Comparison of ENCODE assay signal across 1 cellular context in the genomic region with DNA sequence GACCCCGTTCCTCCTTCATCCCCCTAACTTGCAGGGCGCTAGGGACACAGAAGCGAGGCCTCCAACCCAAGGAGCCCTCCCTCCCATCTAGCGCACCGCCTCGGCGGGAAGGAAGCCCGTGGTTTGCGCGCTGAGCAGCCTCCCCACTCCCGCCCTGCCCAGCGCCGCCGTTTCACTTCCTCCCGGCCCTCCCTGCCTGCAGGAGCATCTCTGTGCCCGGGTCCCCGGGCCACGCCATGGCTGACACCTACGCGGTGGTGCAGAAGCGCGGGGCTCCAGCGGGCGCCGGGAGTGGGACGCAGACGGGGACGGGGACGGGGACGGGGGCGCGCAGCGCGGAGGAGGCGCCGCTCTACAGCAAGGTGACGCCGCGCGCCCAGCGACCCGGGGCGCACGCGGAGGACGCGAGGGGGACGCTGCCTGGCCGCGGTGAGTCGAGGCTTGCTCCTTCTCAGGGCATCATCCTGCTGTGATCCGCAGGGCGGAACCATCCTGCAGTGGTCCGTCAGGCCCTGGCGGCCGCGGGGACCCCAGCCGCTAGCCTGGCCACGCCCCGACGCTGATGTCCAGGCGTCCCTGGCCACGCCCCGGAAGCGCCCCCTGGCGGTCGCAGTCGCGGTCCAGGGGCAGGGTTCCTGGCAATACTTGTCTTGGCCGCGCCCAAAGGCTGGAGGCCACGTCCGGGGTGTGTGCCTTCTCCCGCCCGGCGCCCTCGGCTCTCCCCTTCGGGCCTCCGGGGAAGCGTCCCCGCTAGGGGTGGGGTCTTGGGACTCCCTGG.
A peak's percentile ranks its signal among the peaks of the same experiment; 100 is the strongest.
TF ChIP-seq lines count a peak whose summit lies in the region.

No MANE protein-coding gene starts in this region.

TF ChIP-seq in K562, 482 proteins besides CTCF, POLR2A, EP300 and RAD21 (continued from another document and continues in another):
- TF ChIP-seq, protein P1, sequence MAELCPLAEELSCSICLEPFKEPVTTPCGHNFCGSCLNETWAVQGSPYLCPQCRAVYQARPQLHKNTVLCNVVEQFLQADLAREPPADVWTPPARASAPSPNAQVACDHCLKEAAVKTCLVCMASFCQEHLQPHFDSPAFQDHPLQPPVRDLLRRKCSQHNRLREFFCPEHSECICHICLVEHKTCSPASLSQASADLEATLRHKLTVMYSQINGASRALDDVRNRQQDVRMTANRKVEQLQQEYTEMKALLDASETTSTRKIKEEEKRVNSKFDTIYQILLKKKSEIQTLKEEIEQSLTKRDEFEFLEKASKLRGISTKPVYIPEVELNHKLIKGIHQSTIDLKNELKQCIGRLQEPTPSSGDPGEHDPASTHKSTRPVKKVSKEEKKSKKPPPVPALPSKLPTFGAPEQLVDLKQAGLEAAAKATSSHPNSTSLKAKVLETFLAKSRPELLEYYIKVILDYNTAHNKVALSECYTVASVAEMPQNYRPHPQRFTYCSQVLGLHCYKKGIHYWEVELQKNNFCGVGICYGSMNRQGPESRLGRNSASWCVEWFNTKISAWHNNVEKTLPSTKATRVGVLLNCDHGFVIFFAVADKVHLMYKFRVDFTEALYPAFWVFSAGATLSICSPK (IDR thresholded peaks at IDR 0.05; ENCODE audit: borderline replicate concordance): no peak
- peak; percentile 62 for TF ChIP-seq NFIC (IDR thresholded peaks at IDR 0.05)
- TF ChIP-seq, protein P2, sequence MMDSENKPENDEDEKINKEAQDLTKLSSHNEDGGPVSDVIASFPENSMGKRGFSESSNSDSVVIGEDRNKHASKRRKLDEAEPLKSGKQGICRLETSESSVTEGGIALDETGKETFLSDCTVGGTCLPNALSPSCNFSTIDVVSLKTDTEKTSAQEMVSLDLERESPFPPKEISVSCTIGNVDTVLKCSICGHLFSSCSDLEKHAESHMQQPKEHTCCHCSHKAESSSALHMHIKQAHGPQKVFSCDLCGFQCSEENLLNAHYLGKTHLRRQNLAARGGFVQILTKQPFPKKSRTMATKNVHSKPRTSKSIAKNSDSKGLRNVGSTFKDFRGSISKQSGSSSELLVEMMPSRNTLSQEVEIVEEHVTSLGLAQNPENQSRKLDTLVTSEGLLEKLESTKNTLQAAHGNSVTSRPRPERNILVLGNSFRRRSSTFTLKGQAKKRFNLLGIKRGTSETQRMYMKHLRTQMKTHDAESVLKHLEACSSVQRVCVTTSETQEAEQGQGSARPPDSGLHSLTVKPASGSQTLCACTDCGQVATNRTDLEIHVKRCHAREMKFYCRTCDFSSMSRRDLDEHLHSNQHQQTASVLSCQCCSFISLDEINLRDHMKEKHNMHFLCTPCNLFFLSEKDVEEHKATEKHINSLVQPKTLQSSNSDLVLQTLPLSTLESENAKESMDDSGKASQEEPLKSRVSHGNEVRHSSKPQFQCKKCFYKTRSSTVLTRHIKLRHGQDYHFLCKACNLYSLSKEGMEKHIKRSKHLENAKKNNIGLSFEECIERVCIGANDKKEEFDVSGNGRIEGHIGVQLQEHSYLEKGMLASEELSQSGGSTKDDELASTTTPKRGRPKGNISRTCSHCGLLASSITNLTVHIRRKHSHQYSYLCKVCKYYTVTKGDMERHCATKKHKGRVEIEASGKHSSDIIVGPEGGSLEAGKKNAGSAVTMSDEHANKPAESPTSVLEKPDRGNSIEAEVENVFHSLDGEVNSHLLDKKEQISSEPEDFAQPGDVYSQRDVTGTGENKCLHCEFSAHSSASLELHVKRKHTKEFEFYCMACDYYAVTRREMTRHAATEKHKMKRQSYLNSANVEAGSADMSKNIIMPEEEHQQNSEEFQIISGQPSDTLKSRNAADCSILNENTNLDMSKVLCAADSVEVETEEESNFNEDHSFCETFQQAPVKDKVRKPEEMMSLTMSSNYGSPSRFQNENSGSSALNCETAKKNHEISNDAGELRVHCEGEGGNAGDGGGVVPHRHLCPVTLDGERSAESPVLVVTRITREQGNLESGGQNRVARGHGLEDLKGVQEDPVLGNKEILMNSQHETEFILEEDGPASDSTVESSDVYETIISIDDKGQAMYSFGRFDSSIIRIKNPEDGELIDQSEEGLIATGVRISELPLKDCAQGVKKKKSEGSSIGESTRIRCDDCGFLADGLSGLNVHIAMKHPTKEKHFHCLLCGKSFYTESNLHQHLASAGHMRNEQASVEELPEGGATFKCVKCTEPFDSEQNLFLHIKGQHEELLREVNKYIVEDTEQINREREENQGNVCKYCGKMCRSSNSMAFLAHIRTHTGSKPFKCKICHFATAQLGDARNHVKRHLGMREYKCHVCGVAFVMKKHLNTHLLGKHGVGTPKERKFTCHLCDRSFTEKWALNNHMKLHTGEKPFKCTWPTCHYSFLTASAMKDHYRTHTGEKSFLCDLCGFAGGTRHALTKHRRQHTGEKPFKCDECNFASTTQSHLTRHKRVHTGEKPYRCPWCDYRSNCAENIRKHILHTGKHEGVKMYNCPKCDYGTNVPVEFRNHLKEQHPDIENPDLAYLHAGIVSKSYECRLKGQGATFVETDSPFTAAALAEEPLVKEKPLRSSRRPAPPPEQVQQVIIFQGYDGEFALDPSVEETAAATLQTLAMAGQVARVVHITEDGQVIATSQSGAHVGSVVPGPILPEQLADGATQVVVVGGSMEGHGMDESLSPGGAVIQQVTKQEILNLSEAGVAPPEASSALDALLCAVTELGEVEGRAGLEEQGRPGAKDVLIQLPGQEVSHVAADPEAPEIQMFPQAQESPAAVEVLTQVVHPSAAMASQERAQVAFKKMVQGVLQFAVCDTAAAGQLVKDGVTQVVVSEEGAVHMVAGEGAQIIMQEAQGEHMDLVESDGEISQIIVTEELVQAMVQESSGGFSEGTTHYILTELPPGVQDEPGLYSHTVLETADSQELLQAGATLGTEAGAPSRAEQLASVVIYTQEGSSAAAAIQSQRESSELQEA (IDR thresholded peaks at IDR 0.05; ENCODE audit: low read depth): no peak
- TF ChIP-seq FOSL1 (tag; conservative IDR thresholded peaks at IDR 0.05): peak; percentile 49
- peak; percentile 32; the same call in 1 of the 2 replicates for TF ChIP-seq BHLHE40 (IDR thresholded peaks at IDR 0.05; ENCODE audit: low read length)
- TF ChIP-seq, protein P3, sequence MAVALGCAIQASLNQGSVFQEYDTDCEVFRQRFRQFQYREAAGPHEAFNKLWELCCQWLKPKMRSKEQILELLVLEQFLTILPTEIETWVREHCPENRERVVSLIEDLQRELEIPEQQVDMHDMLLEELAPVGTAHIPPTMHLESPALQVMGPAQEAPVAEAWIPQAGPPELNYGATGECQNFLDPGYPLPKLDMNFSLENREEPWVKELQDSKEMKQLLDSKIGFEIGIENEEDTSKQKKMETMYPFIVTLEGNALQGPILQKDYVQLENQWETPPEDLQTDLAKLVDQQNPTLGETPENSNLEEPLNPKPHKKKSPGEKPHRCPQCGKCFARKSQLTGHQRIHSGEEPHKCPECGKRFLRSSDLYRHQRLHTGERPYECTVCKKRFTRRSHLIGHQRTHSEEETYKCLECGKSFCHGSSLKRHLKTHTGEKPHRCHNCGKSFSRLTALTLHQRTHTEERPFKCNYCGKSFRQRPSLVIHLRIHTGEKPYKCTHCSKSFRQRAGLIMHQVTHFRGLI (CRISPR knock-in tag; IDR thresholded peaks at IDR 0.05): no peak
- no peak for TF ChIP-seq MTF1 (CRISPR knock-in tag; IDR thresholded peaks at IDR 0.05; ENCODE audit: borderline replicate concordance)
- TF ChIP-seq RHOXF2B (CRISPR knock-in tag; conservative IDR thresholded peaks at IDR 0.05): no peak
- no peak for TF ChIP-seq ESRRB (CRISPR knock-in tag; IDR thresholded peaks at IDR 0.05; ENCODE audit: borderline replicate concordance)
- TF ChIP-seq, protein P4, sequence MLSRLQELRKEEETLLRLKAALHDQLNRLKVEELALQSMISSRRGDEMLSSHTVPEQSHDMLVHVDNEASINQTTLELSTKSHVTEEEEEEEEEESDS (CRISPR knock-in tag; IDR thresholded peaks at IDR 0.05): no peak
- TF ChIP-seq NR2F6 (CRISPR knock-in tag; IDR thresholded peaks at IDR 0.05): no peak
- TF ChIP-seq HDAC3 (IDR thresholded peaks at IDR 0.05; ENCODE audit: borderline replicate concordance, partially characterized antibody): no peak
- no peak for TF ChIP-seq HOXB6 (CRISPR knock-in tag; IDR thresholded peaks at IDR 0.05; ENCODE audit: borderline replicate concordance)
- TF ChIP-seq CHD2 (IDR thresholded peaks at IDR 0.05; ENCODE audit: low read depth, low read length): no peak; the same call in 1 of the 2 replicates
- TF ChIP-seq, protein P5, sequence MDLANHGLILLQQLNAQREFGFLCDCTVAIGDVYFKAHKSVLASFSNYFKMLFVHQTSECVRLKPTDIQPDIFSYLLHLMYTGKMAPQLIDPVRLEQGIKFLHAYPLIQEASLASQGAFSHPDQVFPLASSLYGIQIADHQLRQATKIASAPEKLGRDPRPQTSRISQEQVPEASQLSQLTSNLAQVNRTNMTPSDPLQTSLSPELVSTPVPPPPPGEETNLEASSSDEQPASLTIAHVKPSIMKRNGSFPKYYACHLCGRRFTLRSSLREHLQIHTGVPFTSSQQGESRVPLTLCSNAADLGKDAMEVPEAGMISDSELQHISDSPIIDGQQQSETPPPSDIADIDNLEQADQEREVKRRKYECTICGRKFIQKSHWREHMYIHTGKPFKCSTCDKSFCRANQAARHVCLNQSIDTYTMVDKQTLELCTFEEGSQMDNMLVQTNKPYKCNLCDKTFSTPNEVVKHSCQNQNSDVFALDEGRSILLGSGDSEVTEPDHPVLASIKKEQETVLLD (IDR thresholded peaks at IDR 0.05): no peak
- no peak for TF ChIP-seq CHCHD3 (CRISPR knock-in tag; IDR thresholded peaks at IDR 0.05)
- TF ChIP-seq, protein P6, sequence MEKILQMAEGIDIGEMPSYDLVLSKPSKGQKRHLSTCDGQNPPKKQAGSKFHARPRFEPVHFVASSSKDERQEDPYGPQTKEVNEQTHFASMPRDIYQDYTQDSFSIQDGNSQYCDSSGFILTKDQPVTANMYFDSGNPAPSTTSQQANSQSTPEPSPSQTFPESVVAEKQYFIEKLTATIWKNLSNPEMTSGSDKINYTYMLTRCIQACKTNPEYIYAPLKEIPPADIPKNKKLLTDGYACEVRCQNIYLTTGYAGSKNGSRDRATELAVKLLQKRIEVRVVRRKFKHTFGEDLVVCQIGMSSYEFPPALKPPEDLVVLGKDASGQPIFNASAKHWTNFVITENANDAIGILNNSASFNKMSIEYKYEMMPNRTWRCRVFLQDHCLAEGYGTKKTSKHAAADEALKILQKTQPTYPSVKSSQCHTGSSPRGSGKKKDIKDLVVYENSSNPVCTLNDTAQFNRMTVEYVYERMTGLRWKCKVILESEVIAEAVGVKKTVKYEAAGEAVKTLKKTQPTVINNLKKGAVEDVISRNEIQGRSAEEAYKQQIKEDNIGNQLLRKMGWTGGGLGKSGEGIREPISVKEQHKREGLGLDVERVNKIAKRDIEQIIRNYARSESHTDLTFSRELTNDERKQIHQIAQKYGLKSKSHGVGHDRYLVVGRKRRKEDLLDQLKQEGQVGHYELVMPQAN (IDR thresholded peaks at IDR 0.05; ENCODE audit: borderline replicate concordance): peak; percentile 47; the same call in 1 of the 2 replicates
- TF ChIP-seq, protein P7, sequence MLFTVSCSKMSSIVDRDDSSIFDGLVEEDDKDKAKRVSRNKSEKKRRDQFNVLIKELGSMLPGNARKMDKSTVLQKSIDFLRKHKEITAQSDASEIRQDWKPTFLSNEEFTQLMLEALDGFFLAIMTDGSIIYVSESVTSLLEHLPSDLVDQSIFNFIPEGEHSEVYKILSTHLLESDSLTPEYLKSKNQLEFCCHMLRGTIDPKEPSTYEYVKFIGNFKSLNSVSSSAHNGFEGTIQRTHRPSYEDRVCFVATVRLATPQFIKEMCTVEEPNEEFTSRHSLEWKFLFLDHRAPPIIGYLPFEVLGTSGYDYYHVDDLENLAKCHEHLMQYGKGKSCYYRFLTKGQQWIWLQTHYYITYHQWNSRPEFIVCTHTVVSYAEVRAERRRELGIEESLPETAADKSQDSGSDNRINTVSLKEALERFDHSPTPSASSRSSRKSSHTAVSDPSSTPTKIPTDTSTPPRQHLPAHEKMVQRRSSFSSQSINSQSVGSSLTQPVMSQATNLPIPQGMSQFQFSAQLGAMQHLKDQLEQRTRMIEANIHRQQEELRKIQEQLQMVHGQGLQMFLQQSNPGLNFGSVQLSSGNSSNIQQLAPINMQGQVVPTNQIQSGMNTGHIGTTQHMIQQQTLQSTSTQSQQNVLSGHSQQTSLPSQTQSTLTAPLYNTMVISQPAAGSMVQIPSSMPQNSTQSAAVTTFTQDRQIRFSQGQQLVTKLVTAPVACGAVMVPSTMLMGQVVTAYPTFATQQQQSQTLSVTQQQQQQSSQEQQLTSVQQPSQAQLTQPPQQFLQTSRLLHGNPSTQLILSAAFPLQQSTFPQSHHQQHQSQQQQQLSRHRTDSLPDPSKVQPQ (CRISPR knock-in tag; IDR thresholded peaks at IDR 0.05; ENCODE audit: borderline replicate concordance): no peak
- no peak for TF ChIP-seq ZNF217 (CRISPR knock-in tag; IDR thresholded peaks at IDR 0.05)
- TF ChIP-seq CBFA2T3 (IDR thresholded peaks at IDR 0.05): no peak
- no peak for TF ChIP-seq CBX8 (IDR thresholded peaks at IDR 0.05; ENCODE audit: borderline replicate concordance, extremely low read depth, low read depth, low read length, poor library complexity, severe bottlenecking)
- TF ChIP-seq, protein P8, sequence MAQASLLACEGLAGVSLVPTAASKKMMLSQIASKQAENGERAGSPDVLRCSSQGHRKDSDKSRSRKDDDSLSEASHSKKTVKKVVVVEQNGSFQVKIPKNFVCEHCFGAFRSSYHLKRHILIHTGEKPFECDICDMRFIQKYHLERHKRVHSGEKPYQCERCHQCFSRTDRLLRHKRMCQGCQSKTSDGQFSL (CRISPR knock-in tag; IDR thresholded peaks at IDR 0.05): peak; percentile 62; the same call in 1 of the 2 replicates
- TF ChIP-seq, protein P8 (tag; IDR thresholded peaks at IDR 0.05): no peak
- no peak for TF ChIP-seq ZNF444 (CRISPR knock-in tag; IDR thresholded peaks at IDR 0.05)
- TF ChIP-seq, protein P9, sequence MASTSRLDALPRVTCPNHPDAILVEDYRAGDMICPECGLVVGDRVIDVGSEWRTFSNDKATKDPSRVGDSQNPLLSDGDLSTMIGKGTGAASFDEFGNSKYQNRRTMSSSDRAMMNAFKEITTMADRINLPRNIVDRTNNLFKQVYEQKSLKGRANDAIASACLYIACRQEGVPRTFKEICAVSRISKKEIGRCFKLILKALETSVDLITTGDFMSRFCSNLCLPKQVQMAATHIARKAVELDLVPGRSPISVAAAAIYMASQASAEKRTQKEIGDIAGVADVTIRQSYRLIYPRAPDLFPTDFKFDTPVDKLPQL (IDR thresholded peaks at IDR 0.05; ENCODE audit: extremely low read depth, insufficient read length): no peak
- peak; percentile 66; the same call in 1 of the 2 replicates for TF ChIP-seq LCOR (CRISPR knock-in tag; IDR thresholded peaks at IDR 0.05)
- peak; percentile 50 for TF ChIP-seq HCFC1 (IDR thresholded peaks at IDR 0.05; ENCODE audit: low read depth, low read length)
- no peak for TF ChIP-seq TOE1 (IDR thresholded peaks at IDR 0.05; ENCODE audit: borderline replicate concordance)
- no peak for TF ChIP-seq TOE1 (CRISPR knock-in tag; IDR thresholded peaks at IDR 0.05; ENCODE audit: borderline replicate concordance, low read depth)
- TF ChIP-seq ATF1 (CRISPR knock-in tag; IDR thresholded peaks at IDR 0.05): no peak
- peak; percentile 89 for TF ChIP-seq ATF1 (tag; IDR thresholded peaks at IDR 0.05)
- no peak for TF ChIP-seq SMARCA5 (IDR thresholded peaks at IDR 0.05)
- TF ChIP-seq TFAM (CRISPR knock-in tag; conservative IDR thresholded peaks at IDR 0.05): no peak
- TF ChIP-seq ZNF197 (CRISPR knock-in tag; IDR thresholded peaks at IDR 0.05; ENCODE audit: low read depth): no peak
- TF ChIP-seq ZBED1 (IDR thresholded peaks at IDR 0.05): peak; percentile 14; the same call in 1 of the 2 replicates
- no peak for TF ChIP-seq HNRNPH1 (optimal IDR thresholded peaks at IDR 0.05; ENCODE audit: low read depth, low read length)
